Comparison of ENCODE assay signal across 1 cellular context in the genomic region with DNA sequence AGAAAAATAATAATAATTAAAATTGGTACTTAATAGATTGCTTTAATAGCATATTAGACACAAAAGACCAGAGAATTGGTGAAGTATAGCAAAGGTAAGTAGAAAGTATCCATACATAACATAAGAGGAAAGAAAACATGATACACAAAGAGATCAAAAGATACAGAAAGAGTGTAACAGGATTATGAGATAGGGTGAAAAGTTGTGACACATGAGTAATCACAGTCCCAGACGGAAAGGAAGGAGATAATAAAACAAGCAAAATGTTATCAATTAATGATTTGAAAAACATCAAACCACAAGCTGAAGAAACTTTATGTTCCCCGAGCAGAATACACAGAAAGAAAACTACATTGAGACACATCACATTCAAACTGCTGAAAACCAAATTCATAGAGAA.
TF ChIP-seq lines count a peak whose summit lies in the region.

No MANE protein-coding gene starts in this region.

TF ChIP-seq in A549, 52 proteins besides CTCF, POLR2A, EP300 and RAD21 (continued from another document):
- TF ChIP-seq, protein P1, sequence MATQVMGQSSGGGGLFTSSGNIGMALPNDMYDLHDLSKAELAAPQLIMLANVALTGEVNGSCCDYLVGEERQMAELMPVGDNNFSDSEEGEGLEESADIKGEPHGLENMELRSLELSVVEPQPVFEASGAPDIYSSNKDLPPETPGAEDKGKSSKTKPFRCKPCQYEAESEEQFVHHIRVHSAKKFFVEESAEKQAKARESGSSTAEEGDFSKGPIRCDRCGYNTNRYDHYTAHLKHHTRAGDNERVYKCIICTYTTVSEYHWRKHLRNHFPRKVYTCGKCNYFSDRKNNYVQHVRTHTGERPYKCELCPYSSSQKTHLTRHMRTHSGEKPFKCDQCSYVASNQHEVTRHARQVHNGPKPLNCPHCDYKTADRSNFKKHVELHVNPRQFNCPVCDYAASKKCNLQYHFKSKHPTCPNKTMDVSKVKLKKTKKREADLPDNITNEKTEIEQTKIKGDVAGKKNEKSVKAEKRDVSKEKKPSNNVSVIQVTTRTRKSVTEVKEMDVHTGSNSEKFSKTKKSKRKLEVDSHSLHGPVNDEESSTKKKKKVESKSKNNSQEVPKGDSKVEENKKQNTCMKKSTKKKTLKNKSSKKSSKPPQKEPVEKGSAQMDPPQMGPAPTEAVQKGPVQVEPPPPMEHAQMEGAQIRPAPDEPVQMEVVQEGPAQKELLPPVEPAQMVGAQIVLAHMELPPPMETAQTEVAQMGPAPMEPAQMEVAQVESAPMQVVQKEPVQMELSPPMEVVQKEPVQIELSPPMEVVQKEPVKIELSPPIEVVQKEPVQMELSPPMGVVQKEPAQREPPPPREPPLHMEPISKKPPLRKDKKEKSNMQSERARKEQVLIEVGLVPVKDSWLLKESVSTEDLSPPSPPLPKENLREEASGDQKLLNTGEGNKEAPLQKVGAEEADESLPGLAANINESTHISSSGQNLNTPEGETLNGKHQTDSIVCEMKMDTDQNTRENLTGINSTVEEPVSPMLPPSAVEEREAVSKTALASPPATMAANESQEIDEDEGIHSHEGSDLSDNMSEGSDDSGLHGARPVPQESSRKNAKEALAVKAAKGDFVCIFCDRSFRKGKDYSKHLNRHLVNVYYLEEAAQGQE (IDR thresholded peaks at IDR 0.05): no peak
- no peak for TF ChIP-seq KDM5A (IDR thresholded peaks at IDR 0.05)
